ENCODE assay signal across 8 cellular contexts in genomic region chr11:129695543-129696308, GRCh38.
DNase-seq lines count a peak whose midpoint lies in the region; ATAC-seq and TF ChIP-seq lines count a peak whose summit lies in the region.

No MANE protein-coding gene starts in this region.

- H3K9me3 ChIP-seq in SK-N-SH = no peaks in the 10 kb centered on the region
- H3K9me3 ChIP-seq in iPS DF 6.9 (ENCODE audit: control insufficient read depth, insufficient read depth, low read length) = no peaks in the 10 kb centered on the region
- no peaks in the 10 kb centered on the region for H3K9me3 ChIP-seq in smooth muscle cell (replicated peaks; ENCODE audit: low read depth)

- H3K4me1 ChIP-seq in SK-N-SH (ENCODE audit: control insufficient read depth in 1 of 2, insufficient read depth in 2 of 2, low read depth in 1 of 2, low read length in 1 of 2) = peaks cover 0 to 4% of the 10 kb centered on the region in 2 experiments; a peak in 2 of 4 replicates
- no peaks in the 10 kb centered on the region for H3K4me1 ChIP-seq in iPS DF 6.9 (ENCODE audit: control insufficient read depth, insufficient read depth, low read length)
- no peaks in the 10 kb centered on the region for H3K4me1 ChIP-seq in smooth muscle cell (ENCODE audit: low read depth)

- H2AFZ ChIP-seq in SK-N-SH (ENCODE audit: low read depth) (0 out of 2 replicates have a peak overlapping the region, but pooled peaks have one; percentile 46), smooth muscle cell (ENCODE audit: low read depth) (peak overlapping the region; percentile 70)

- TF ChIP-seq RAD21 in SK-N-SH (IDR thresholded peaks at IDR 0.05; ENCODE audit: low read length) = peak; percentile 47

- WGBS in SK-N-SH (ENCODE audit: low lambda C conversion rate) = 8% methylated on average over 9 of the region's 25 CpGs
- WGBS in iPS DF 6.9 (ENCODE audit: insufficient coverage, insufficient read length) = no CpG with 5 or more reads among the region's 25 CpGs
- WGBS in smooth muscle cell (ENCODE audit: low lambda C conversion rate) = 11% methylated on average over 25 of the region's 25 CpGs

- H3K36me3 ChIP-seq in SK-N-SH (replicated peaks in 1 of 2; ENCODE audit: control insufficient read depth in 1 of 2, insufficient read depth in 2 of 2, low read length in 1 of 2) (no peaks in the 10 kb centered on the region), iPS DF 6.9 (ENCODE audit: control insufficient read depth, insufficient read depth, low read length) (no peaks in the 10 kb centered on the region), smooth muscle cell (ENCODE audit: low read depth) (no peaks in the 10 kb centered on the region)

- no peaks in the 10 kb centered on the region for H3K9me2 ChIP-seq in SK-N-SH

- no peak for TF ChIP-seq EP300 in SK-N-SH (IDR thresholded peaks at IDR 0.05; ENCODE audit: borderline replicate concordance in 1 of 2, low read depth in 1 of 2, low read length in 1 of 2)

- TF ChIP-seq CTCF in SK-N-SH (IDR thresholded peaks at IDR 0.05) (peak; percentile 52), smooth muscle cell (IDR thresholded peaks at IDR 0.05; ENCODE audit: borderline replicate concordance, insufficient read depth, poor library complexity, severe bottlenecking) (peak; percentile 70)

- no peaks in the 10 kb centered on the region for H3K9me3 Mint-ChIP-seq in activated naive CD4-positive, alpha-beta T cell treated with anti-CD3 and anti-CD28 coated beads, Interleukin-2, amount 50 U/mL, for 72 hours

- H3K27ac ChIP-seq in SK-N-SH (ENCODE audit: low read depth in 2 of 2, low read length in 1 of 2) (no peak overlapping the region), iPS DF 6.9 (ENCODE audit: low read length) (no peak overlapping the region), smooth muscle cell (ENCODE audit: low read depth) (no peak overlapping the region)

- no peaks in the 10 kb centered on the region for H3K79me2 ChIP-seq in SK-N-SH (ENCODE audit: insufficient read depth)
- no peaks in the 10 kb centered on the region for H3K79me2 ChIP-seq in smooth muscle cell (ENCODE audit: low read depth)

- H3K4me2 ChIP-seq in SK-N-SH (peak overlapping the region; percentile 63), smooth muscle cell (peak overlapping the region; percentile 84)

- CTCF ChIA-PET in SK-N-SH (lab: Yijun Ruan, JAX) = interaction anchor here (0.6 to 1.6 kb wide), 19 partner anchors 9 to 335 kb away, joined by 3 to 10 read pairs (median 3); no protein-coding TSS in a partner anchor

- H3K27me3 ChIP-seq in SK-N-SH (ENCODE audit: insufficient read depth) (no peaks in the 10 kb centered on the region), iPS DF 6.9 (ENCODE audit: control insufficient read depth, insufficient read depth, low read length) (no peaks in the 10 kb centered on the region), smooth muscle cell (ENCODE audit: low read depth) (peaks cover 7% of the 10 kb centered on the region)

- POLR2A ChIA-PET in SK-N-SH (lab: Yijun Ruan, JAX) = no interaction called here

- H3K9ac ChIP-seq in SK-N-SH = no peak overlapping the region
- no peak overlapping the region for H3K9ac ChIP-seq in smooth muscle cell (ENCODE audit: low read depth)

- ATAC-seq in GM21390 (IDR thresholded peaks at IDR 0.05; ENCODE audit: unreplicated experiment) = peak; percentile 83
- peak; percentile 89 for ATAC-seq in activated naive CD4-positive, alpha-beta T cell treated with anti-CD3 and anti-CD28 coated beads, Interleukin-2, amount 50 U/mL, for 72 hours

- H3K36me3 Mint-ChIP-seq in activated naive CD4-positive, alpha-beta T cell treated with anti-CD3 and anti-CD28 coated beads, Interleukin-2, amount 50 U/mL, for 72 hours = no peaks in the 10 kb centered on the region

- H3K4me3 ChIP-seq in SK-N-SH (ENCODE audit: low read depth in 2 of 2, low read length in 1 of 2) = peak overlapping the region in 1 of 2 experiments; percentile 33; a peak in 2 of 4 replicates
- no peak overlapping the region; the same call in 1 of the 2 replicates for H3K4me3 ChIP-seq in iPS DF 6.9 (ENCODE audit: low read length)
- peak overlapping the region; percentile 43 for H3K4me3 ChIP-seq in smooth muscle cell

- H3F3A ChIP-seq in SK-N-SH (replicated peaks; ENCODE audit: insufficient read depth) = no peaks in the 10 kb centered on the region
- no peaks in the 10 kb centered on the region for H3F3A ChIP-seq in smooth muscle cell (ENCODE audit: low read depth)

- DNase-seq in D341Med (ENCODE audit: low spot score) = peak; percentile 75
- peak; percentile 43 for DNase-seq in HT1080 (ENCODE audit: low read depth)
- DNase-seq in SK-N-SH = peak; percentile 70
- peak; percentile 73 to 79 for DNase-seq in activated naive CD4-positive, alpha-beta T cell treated with anti-CD3 and anti-CD28 coated beads, Interleukin-2, amount 50 U/mL, for 72 hours (ENCODE audit: low spot score in 2 of 2)
- DNase-seq in iPS DF 6.9 (ENCODE audit: low read depth, low spot score) = peak; percentile 47
- DNase-seq in smooth muscle cell (lab: John Stamatoyannopoulos, UW; ENCODE audit: unreplicated experiment) = peak; percentile 20
- no peak for DNase-seq in amniotic stem cell (lab: John Stamatoyannopoulos, UW)

- peak overlapping the region in 1 of 2 donors; percentile 50 for H3K27ac Mint-ChIP-seq in activated naive CD4-positive, alpha-beta T cell treated with anti-CD3 and anti-CD28 coated beads, Interleukin-2, amount 50 U/mL, for 72 hours

- H4K20me1 ChIP-seq in SK-N-SH (ENCODE audit: insufficient read depth) (no peaks in the 10 kb centered on the region), smooth muscle cell (ENCODE audit: low read depth) (no peaks in the 10 kb centered on the region)

TF ChIP-seq in SK-N-SH, 30 proteins besides CTCF, POLR2A, EP300 and RAD21:
- TF ChIP-seq EZH2phosphoT487 (IDR thresholded peaks at IDR 0.05; ENCODE audit: borderline replicate concordance, low read depth) (no peak), RFX5 (IDR thresholded peaks at IDR 0.05; ENCODE audit: low read length) (no peak), FOXM1 (IDR thresholded peaks at IDR 0.05; ENCODE audit: low read depth) (no peak), JUND (IDR thresholded peaks at IDR 0.05) (no peak), SMC3 (IDR thresholded peaks at IDR 0.05; ENCODE audit: low read depth, low read length) (peak; percentile 60)
